In the genomic region with DNA sequence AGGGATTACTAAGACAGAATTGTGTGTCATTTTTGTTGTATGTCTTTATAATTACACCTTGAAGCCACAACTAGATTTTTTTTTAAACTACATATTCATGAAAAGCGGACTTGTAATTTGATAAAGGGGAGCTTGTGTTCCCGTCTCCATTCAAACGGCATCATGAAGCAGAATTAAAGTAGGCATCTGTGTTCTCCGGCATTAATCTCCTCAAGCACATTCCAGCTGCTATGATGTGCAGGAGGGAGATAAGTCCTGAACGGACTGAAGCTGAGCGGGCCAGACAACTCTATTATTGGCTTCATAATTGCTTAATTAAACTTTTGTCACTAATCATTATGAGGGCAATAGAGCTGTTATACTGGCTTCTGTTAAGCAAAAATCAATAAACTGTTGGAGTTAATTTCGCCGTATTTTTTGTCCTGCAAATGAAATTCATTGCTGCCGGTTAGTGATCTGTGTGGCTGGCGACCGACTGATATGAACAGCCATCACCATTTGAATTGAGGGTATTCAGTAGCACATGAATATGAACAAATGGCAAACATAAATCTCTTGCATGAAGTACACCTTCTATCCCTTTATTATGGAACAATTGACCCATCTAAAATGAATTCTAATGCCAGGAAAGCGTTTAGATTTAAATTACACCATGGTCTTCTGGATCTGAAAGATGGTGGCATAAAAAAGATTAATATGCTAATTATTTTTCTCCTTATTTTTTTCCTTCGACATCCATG, we compare ENCODE assay signal across 1 cellular context.
TF ChIP-seq lines count a peak whose summit lies in the region.

No MANE protein-coding gene starts in this region.

TF ChIP-seq in GM23338, 12 proteins besides CTCF, POLR2A, EP300 and RAD21 (continued from another document):
- TF ChIP-seq, protein P1, sequence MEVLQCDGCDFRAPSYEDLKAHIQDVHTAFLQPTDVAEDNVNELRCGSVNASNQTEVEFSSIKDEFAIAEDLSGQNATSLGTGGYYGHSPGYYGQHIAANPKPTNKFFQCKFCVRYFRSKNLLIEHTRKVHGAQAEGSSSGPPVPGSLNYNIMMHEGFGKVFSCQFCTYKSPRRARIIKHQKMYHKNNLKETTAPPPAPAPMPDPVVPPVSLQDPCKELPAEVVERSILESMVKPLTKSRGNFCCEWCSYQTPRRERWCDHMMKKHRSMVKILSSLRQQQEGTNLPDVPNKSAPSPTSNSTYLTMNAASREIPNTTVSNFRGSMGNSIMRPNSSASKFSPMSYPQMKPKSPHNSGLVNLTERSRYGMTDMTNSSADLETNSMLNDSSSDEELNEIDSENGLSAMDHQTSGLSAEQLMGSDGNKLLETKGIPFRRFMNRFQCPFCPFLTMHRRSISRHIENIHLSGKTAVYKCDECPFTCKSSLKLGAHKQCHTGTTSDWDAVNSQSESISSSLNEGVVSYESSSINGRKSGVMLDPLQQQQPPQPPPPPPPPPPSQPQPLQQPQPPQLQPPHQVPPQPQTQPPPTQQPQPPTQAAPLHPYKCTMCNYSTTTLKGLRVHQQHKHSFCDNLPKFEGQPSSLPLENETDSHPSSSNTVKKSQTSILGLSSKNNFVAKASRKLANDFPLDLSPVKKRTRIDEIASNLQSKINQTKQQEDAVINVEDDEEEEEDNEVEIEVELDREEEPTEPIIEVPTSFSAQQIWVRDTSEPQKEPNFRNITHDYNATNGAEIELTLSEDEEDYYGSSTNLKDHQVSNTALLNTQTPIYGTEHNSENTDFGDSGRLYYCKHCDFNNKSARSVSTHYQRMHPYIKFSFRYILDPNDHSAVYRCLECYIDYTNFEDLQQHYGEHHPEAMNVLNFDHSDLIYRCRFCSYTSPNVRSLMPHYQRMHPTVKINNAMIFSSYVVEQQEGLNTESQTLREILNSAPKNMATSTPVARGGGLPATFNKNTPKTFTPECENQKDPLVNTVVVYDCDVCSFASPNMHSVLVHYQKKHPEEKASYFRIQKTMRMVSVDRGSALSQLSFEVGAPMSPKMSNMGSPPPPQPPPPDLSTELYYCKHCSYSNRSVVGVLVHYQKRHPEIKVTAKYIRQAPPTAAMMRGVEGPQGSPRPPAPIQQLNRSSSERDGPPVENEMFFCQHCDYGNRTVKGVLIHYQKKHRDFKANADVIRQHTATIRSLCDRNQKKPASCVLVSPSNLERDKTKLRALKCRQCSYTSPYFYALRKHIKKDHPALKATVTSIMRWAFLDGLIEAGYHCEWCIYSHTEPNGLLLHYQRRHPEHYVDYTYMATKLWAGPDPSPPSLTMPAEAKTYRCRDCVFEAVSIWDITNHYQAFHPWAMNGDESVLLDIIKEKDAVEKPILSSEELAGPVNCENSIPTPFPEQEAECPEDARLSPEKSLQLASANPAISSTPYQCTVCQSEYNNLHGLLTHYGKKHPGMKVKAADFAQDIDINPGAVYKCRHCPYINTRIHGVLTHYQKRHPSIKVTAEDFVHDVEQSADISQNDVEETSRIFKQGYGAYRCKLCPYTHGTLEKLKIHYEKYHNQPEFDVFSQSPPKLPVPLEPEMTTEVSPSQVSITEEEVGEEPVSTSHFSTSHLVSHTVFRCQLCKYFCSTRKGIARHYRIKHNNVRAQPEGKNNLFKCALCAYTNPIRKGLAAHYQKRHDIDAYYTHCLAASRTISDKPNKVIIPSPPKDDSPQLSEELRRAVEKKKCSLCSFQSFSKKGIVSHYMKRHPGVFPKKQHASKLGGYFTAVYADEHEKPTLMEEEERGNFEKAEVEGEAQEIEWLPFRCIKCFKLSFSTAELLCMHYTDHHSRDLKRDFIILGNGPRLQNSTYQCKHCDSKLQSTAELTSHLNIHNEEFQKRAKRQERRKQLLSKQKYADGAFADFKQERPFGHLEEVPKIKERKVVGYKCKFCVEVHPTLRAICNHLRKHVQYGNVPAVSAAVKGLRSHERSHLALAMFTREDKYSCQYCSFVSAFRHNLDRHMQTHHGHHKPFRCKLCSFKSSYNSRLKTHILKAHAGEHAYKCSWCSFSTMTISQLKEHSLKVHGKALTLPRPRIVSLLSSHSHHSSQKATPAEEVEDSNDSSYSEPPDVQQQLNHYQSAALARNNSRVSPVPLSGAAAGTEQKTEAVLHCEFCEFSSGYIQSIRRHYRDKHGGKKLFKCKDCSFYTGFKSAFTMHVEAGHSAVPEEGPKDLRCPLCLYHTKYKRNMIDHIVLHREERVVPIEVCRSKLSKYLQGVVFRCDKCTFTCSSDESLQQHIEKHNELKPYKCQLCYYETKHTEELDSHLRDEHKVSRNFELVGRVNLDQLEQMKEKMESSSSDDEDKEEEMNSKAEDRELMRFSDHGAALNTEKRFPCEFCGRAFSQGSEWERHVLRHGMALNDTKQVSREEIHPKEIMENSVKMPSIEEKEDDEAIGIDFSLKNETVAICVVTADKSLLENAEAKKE (CRISPR knock-in tag; IDR thresholded peaks at IDR 0.05), result no peak
- TF ChIP-seq STAT1 (IDR thresholded peaks at IDR 0.05; ENCODE audit: unreplicated experiment), result no peak
- TF ChIP-seq, protein P2, sequence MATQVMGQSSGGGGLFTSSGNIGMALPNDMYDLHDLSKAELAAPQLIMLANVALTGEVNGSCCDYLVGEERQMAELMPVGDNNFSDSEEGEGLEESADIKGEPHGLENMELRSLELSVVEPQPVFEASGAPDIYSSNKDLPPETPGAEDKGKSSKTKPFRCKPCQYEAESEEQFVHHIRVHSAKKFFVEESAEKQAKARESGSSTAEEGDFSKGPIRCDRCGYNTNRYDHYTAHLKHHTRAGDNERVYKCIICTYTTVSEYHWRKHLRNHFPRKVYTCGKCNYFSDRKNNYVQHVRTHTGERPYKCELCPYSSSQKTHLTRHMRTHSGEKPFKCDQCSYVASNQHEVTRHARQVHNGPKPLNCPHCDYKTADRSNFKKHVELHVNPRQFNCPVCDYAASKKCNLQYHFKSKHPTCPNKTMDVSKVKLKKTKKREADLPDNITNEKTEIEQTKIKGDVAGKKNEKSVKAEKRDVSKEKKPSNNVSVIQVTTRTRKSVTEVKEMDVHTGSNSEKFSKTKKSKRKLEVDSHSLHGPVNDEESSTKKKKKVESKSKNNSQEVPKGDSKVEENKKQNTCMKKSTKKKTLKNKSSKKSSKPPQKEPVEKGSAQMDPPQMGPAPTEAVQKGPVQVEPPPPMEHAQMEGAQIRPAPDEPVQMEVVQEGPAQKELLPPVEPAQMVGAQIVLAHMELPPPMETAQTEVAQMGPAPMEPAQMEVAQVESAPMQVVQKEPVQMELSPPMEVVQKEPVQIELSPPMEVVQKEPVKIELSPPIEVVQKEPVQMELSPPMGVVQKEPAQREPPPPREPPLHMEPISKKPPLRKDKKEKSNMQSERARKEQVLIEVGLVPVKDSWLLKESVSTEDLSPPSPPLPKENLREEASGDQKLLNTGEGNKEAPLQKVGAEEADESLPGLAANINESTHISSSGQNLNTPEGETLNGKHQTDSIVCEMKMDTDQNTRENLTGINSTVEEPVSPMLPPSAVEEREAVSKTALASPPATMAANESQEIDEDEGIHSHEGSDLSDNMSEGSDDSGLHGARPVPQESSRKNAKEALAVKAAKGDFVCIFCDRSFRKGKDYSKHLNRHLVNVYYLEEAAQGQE (IDR thresholded peaks at IDR 0.05; ENCODE audit: unreplicated experiment), result no peak
- no peak for TF ChIP-seq NANOG (IDR thresholded peaks at IDR 0.05; ENCODE audit: borderline replicate concordance)
- no peak for TF ChIP-seq ZNF331 (CRISPR knock-in tag; IDR thresholded peaks at IDR 0.05; ENCODE audit: low read depth)
- no peak for TF ChIP-seq POLR2AphosphoS5 (IDR thresholded peaks at IDR 0.05; ENCODE audit: low read depth)
- TF ChIP-seq EZH2 (IDR thresholded peaks at IDR 0.05; ENCODE audit: low read depth, unreplicated experiment), result no peak
- TF ChIP-seq, protein P3, sequence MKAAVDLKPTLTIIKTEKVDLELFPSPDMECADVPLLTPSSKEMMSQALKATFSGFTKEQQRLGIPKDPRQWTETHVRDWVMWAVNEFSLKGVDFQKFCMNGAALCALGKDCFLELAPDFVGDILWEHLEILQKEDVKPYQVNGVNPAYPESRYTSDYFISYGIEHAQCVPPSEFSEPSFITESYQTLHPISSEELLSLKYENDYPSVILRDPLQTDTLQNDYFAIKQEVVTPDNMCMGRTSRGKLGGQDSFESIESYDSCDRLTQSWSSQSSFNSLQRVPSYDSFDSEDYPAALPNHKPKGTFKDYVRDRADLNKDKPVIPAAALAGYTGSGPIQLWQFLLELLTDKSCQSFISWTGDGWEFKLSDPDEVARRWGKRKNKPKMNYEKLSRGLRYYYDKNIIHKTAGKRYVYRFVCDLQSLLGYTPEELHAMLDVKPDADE (IDR thresholded peaks at IDR 0.05), result no peak
- TF ChIP-seq EZH2phosphoT487 (IDR thresholded peaks at IDR 0.05; ENCODE audit: unreplicated experiment), result no peak
- no peak for TF ChIP-seq JUNB (IDR thresholded peaks at IDR 0.05; ENCODE audit: unreplicated experiment)
- no peak for TF ChIP-seq CREB1 (CRISPR knock-in tag; IDR thresholded peaks at IDR 0.05; ENCODE audit: low read depth)
